Comparison of ENCODE assay signal across 18 cellular contexts in genomic region chr6:35082046-35082732, GRCh38. TPM values are rescaled to one million over a fixed set of nuclear protein-coding genes. Genes with fewer than 3 reads are reported as not detected.
A peak's percentile ranks its signal among the peaks of the same experiment; 100 is the strongest.
DNase-seq lines count a peak whose midpoint lies in the region; ATAC-seq and TF ChIP-seq lines count a peak whose summit lies in the region.
"Had no signal": no experiment of that assay in that cellular context is flagged by ENCODE, and none has a peak within 500 bp of the region (broad histone marks: within the 10 kb centered on the region; RNA-seq: fewer than 3 reads in every experiment).

No MANE protein-coding gene starts in this region.

- H3K9me3 Mint-ChIP-seq in HFFc6: no peaks in the 10 kb centered on the region
- H3K9me3 Mint-ChIP-seq: activated T-helper 1 cell treated with anti-CD3 and anti-CD28 coated beads, Interleukin-12 subunit alpha, Interleukin-12 subunit beta, Interleukin-2, Interleukin-4 antibody, amounts not matched to agents 30 ng/mL and 10 ng/mL and 1 ng/mL, durations not matched to agents 14 hours and 24 hours and 36 hours; T-helper 1 cell treated with Interleukin-12 subunit alpha and Interleukin-12 subunit beta and Interleukin-4 antibody, amounts not matched to agents 30 μg/mL and 1 μg/mL, for 36 hours had no signal

- no peak overlapping the region for H2AFZ ChIP-seq in osteoblast (ENCODE audit: low read length)
- H2AFZ ChIP-seq: parathyroid adenoma had no signal

- no peaks in the 10 kb centered on the region for H3K9me3 ChIP-seq in osteoblast (ENCODE audit: low read depth, low read length)
- H3K9me3 ChIP-seq: body of pancreas, uterus had no signal

- H3K27ac Mint-ChIP-seq in HFFc6: 0 out of 2 replicates have a peak overlapping the region, but pooled peaks have one; percentile 19
- H3K27ac Mint-ChIP-seq: activated T-helper 1 cell treated with anti-CD3 and anti-CD28 coated beads, Interleukin-12 subunit alpha, Interleukin-12 subunit beta, Interleukin-2, Interleukin-4 antibody, amounts not matched to agents 30 ng/mL and 10 ng/mL and 1 ng/mL, durations not matched to agents 14 hours and 24 hours and 36 hours; T-helper 1 cell treated with Interleukin-12 subunit alpha and Interleukin-12 subunit beta and Interleukin-4 antibody, amounts not matched to agents 30 μg/mL and 1 μg/mL, for 36 hours had no signal

- H3K27ac ChIP-seq in foreskin keratinocyte: peak overlapping the region; percentile 59
- no peak overlapping the region for H3K27ac ChIP-seq in osteoblast (ENCODE audit: low read depth, low read length)
- H3K27ac ChIP-seq: body of pancreas, parathyroid adenoma, uterus had no signal

- H3K36me3 ChIP-seq in osteoblast (ENCODE audit: insufficient read depth, low read length): peaks cover 14% of the 10 kb centered on the region
- H3K36me3 ChIP-seq: uterus had no signal

- peaks cover 12% of the 10 kb centered on the region for H3K4me1 Mint-ChIP-seq in HFFc6 (ENCODE audit: low read depth)

- ATAC-seq in foreskin keratinocyte (no peak), GM21786 (IDR thresholded peaks at IDR 0.05; ENCODE audit: unreplicated experiment) (no peak)
- ATAC-seq: body of pancreas had no signal

- H3K4me2 ChIP-seq in osteoblast (ENCODE audit: insufficient read depth, low read length): no peak overlapping the region

- H3K36me3 Mint-ChIP-seq in HFFc6 (ENCODE audit: low read depth): no peaks in the 10 kb centered on the region; the same call in 1 of the 2 replicates

- no peak overlapping the region for H3K4me3 ChIP-seq in osteoblast (ENCODE audit: insufficient read depth, low read length)
- H3K4me3 ChIP-seq: body of pancreas, lung, uterus had no signal

- H3K79me2 ChIP-seq in osteoblast (ENCODE audit: insufficient read depth, low read length): no peaks in the 10 kb centered on the region
- H3K79me2 ChIP-seq: parathyroid adenoma had no signal

- in situ Hi-C loops in KBM-7 (cut with MboI; ENCODE audit: low pct_unique_long_range_greater_than_20kb, low sequenced_read_pairs): no loop called here

- H3K27me3 ChIP-seq in foreskin keratinocyte: no peaks in the 10 kb centered on the region
- no peaks in the 10 kb centered on the region for H3K27me3 ChIP-seq in osteoblast (ENCODE audit: insufficient read depth, low read length)
- H3K27me3 ChIP-seq: body of pancreas, uterus had no signal

- no peaks in the 10 kb centered on the region for H4K20me1 ChIP-seq in osteoblast (ENCODE audit: insufficient read depth, low read length)

- H3K4me3 Mint-ChIP-seq in HFFc6: no peak overlapping the region
- H3K4me3 Mint-ChIP-seq: activated T-helper 1 cell treated with anti-CD3 and anti-CD28 coated beads, Interleukin-12 subunit alpha, Interleukin-12 subunit beta, Interleukin-2, Interleukin-4 antibody, amounts not matched to agents 30 ng/mL and 10 ng/mL and 1 ng/mL, durations not matched to agents 14 hours and 24 hours and 36 hours; T-helper 1 cell treated with Interleukin-12 subunit alpha and Interleukin-12 subunit beta and Interleukin-4 antibody, amounts not matched to agents 30 μg/mL and 1 μg/mL, for 36 hours had no signal

- no peak for TF ChIP-seq CTCF in HFFc6 (IDR thresholded peaks at IDR 0.05)
- no peak for TF ChIP-seq CTCF in foreskin keratinocyte (conservative IDR thresholded peaks at IDR 0.05)
- no peak for TF ChIP-seq CTCF in osteoblast (IDR thresholded peaks at IDR 0.05; ENCODE audit: extremely low read depth, low read depth, low read length)

- peak; percentile 27 for DNase-seq in 8988T
- DNase-seq in HFFc6: no peak
- no peak for DNase-seq in foreskin keratinocyte
- peak; percentile 54 for DNase-seq in osteoblast (ENCODE audit: insufficient read length, low spot score, missing footprints)
- no peak for DNase-seq in KBM-7
- DNase-seq in UCSD-AML1 (lab: John Stamatoyannopoulos, UW; ENCODE audit: unreplicated experiment): no peak
- DNase-seq in CD1c-positive myeloid dendritic cell (ENCODE audit: extremely low spot score): no peak
- DNase-seq: activated CD4-positive, alpha-beta T cell treated with anti-CD3 and anti-CD28 coated beads for 1 hour; AML-193; DND-41; NCI-H524 treated with DMSO at 0.1 percent for 48 hours had no signal

- H3K27me3 Mint-ChIP-seq in HFFc6 (ENCODE audit: insufficient read depth): peaks cover 7% of the 10 kb centered on the region

- H3K4me1 ChIP-seq in foreskin keratinocyte: peaks cover 21% of the 10 kb centered on the region
- no peaks in the 10 kb centered on the region for H3K4me1 ChIP-seq in osteoblast (ENCODE audit: insufficient read depth, low read length)
- H3K4me1 ChIP-seq: body of pancreas, parathyroid adenoma, uterus had no signal

RNA-seq across cellular contexts. Expression of gene TCP11, which starts 59.0 kb away (rescaled TPM):
- under 1 TPM; 0.31 to 0.70 (median 0.37) TPM for total RNA-seq in HFFc6 (2021; fragmentation: NEBNext Ultra II Directional; extraction: Animal tissue kit (Norgen Biotek cat#: 25700))
- total RNA-seq in foreskin keratinocyte (0.07 TPM in 1 of 2 replicates, not detected in the other), osteoblast (0.29 and 0.72 TPM in 2 replicates)
- 0.03 TPM in 1 of 2 replicates, not detected in the other for polyA plus RNA-seq in foreskin keratinocyte
- total RNA-seq: activated T-helper 1 cell treated with anti-CD3 and anti-CD28 coated beads, Interleukin-12 subunit alpha, Interleukin-12 subunit beta, Interleukin-2, Interleukin-4 antibody, amounts not matched to agents 30 ng/mL and 10 ng/mL and 1 ng/mL, durations not matched to agents 14 hours and 24 hours and 36 hours; body of pancreas had no signal

Comparison
In these comparisons a context has a peak if more than half of its experiments do, and no peak if none do; other contexts are left out.
1. DNase-seq: peak in 8988T (single experiment) and osteoblast (single experiment); none in HFFc6 (single experiment), foreskin keratinocyte (0 of 2), KBM-7 (single experiment), UCSD-AML1 (single experiment) and CD1c-positive myeloid dendritic cell (single experiment).